ENCODE assay signal across 1 cellular context in the genomic region with DNA sequence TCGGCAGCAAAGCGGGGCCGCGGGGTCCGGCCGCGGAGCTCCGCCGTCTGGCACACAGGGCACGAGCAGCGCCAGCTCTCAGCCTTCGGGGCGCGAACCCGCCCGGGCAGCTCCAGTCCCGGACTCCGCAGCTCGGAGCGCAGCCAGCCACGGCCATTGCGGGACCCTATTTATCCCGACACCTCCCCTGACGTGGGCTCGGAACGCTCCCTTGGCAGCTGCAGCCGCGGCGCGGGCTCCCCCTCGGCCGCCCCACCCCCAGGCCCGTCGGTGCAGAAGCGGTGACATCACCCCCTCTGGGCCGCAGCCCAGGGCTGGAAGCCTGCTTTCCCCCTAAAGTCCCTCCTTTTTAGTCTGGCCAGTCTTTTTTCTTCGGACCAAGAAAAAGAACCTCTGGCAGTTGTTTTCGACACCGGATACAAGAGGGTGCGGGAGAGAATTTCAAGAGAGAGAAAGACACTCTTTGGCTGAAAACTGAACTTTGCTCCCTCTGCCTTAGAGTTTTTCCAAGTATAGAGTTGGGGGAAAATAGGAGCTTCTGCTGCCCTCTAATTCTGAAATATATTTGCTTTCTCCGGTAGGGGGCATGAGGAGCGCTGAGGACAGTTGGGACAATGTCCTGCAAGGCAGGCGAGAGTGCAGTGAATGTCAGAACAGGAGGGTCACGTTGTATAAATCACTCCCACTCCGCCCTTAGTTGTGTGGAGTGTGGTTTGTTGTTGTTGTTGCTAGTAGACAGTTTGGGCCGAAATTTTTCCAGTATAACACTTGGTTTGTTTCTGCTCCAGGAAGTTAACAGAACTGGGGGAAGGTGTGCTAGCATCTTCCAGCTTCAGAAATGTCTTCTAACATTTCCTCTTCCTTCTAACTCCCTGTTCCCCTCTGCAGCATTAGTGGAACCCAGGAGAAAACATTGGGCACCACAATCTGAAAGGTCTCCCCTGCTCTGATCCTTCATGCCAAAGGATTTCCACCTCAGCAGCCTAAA.
TF ChIP-seq lines count a peak whose summit lies in the region.

A gene (minus strand): TSS at position 145 of the 988 bp plus-strand sequence. CDS start 280 bp downstream, outside the sequence.

TF ChIP-seq in SK-N-SH treated with all-trans-retinoic acid at 6 μM for 48 hours, 23 proteins besides CTCF, POLR2A, EP300 and RAD21 (continued from another document):
- TF ChIP-seq, protein P1, sequence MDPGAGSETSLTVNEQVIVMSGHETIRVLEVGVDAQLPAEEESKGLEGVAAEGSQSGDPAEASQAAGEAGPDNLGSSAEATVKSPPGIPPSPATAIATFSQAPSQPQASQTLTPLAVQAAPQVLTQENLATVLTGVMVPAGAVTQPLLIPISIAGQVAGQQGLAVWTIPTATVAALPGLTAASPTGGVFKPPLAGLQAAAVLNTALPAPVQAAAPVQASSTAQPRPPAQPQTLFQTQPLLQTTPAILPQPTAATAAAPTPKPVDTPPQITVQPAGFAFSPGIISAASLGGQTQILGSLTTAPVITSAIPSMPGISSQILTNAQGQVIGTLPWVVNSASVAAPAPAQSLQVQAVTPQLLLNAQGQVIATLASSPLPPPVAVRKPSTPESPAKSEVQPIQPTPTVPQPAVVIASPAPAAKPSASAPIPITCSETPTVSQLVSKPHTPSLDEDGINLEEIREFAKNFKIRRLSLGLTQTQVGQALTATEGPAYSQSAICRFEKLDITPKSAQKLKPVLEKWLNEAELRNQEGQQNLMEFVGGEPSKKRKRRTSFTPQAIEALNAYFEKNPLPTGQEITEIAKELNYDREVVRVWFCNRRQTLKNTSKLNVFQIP (CRISPR knock-in tag; IDR thresholded peaks at IDR 0.05; ENCODE audit: borderline replicate concordance, low read depth) = no peak
